1 cellular context compared by ENCODE assay signal in the genomic region with DNA sequence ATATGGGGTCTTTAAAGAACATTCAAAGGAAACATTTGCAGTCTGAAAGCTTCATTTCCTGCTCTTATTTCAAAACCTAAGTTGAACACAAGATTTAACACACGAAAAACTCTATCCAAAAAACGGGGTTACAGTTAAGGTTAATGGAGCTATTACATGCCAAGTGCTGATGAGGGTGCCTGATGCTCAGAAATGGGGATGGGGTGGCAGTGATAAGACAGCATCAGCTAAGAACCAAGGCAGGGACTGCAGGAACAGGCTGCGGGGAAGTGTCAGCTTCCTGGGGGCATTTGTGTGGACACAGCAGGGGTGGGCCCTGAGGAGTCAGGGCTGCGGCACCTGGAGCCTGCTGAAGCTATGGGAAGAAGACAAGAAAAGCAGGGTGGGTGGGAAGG.
TF ChIP-seq lines count a peak whose summit lies in the region.

No MANE protein-coding gene starts in this region.

TF ChIP-seq in GM12878, 131 proteins besides CTCF, POLR2A, EP300 and RAD21:
- TF ChIP-seq TARDBP (IDR thresholded peaks at IDR 0.05; ENCODE audit: borderline replicate concordance) (no peak), GABPA (IDR thresholded peaks at IDR 0.05; ENCODE audit: low read depth) (no peak), MYC (IDR thresholded peaks at IDR 0.05; ENCODE audit: insufficient read depth, insufficient read length, insufficient replicate concordance, low read length, severe bottlenecking) (no peak)
